ENCODE assay signal across 19 cellular contexts in the genomic region with DNA sequence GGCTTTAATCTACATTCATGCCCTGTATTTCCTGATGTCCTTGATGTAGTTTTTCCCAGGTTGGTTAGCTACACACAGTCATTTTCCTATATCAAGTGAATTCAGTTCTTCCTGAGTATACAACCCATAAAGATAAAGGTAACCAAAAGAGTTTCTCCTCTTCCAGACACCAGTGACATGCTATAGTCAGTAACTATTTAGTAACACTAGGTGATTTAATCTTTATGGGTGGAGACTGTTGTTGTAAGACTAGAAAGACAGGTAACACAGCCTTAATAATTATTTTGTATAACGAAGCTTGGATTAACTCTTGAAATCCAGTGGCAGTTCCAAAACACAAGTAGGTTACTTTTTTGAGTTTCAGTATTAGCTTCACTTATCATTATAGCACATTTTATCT. TPM values are rescaled to one million over a fixed set of nuclear protein-coding genes. Genes with fewer than 3 reads are reported as not detected.
DNase-seq lines count a peak whose midpoint lies in the region; ATAC-seq, FAIRE-seq and TF ChIP-seq lines count a peak whose summit lies in the region.
"Had no signal": no experiment of that assay in that cellular context is flagged by ENCODE, and none has a peak within 500 bp of the region (broad histone marks: within the 10 kb centered on the region; RNA-seq: fewer than 3 reads in every experiment).

No MANE protein-coding gene starts in this region.

- H3K4me1 ChIP-seq in suprapubic skin (peaks cover 28% of the 10 kb centered on the region), body of pancreas (no peaks in the 10 kb centered on the region)

- WGBS in suprapubic skin, result 49% methylated on average over 1 of the region's 1 CpG
- WGBS in body of pancreas, 2 donors, result 21 to 52% methylated on average over 1 of the region's 1 CpG

- H3K27ac ChIP-seq in suprapubic skin (peak overlapping the region; percentile 81), body of pancreas (no peak overlapping the region)
- H3K27ac ChIP-seq: BLaER1, KMS-11 had no signal

- no peak for ATAC-seq in body of pancreas
- ATAC-seq: Panc1 had no signal

- no peak for TF ChIP-seq EP300 in suprapubic skin (IDR thresholded peaks at IDR 0.05)

- peaks cover 20% of the 10 kb centered on the region for H3K36me3 Mint-ChIP-seq in mesothelial cell of epicardium

- DNase-seq in SIG-M5 treated with dmso at 0.1 percent for 504 hours (lab: John Stamatoyannopoulos, UW; ENCODE audit: unreplicated experiment) (peak; percentile 35), SIG-M5 (lab: John Stamatoyannopoulos, UW) (no peak), bronchial epithelial cell (ENCODE audit: low read depth) (peak; percentile 66), mesothelial cell of epicardium (ENCODE audit: low spot score in 2 of 2, unreplicated experiment in 2 of 2) (no peak), suprapubic skin (ENCODE audit: low spot score in 2 of 2) (no peak), NCI-H69 (lab: John Stamatoyannopoulos, UW) (no peak), body of pancreas (no peak), NCI-H187 treated with DMSO at 0.1 percent for 48 hours (lab: John Stamatoyannopoulos, UW) (no peak)
- DNase-seq: 8988T; CD8-positive, alpha-beta memory T cell; GOT3; MV-4-11; NCI-H1436; NCI-H2081; NCI-H524; SHP77 had no signal

- peaks cover 7% of the 10 kb centered on the region for H3K4me1 Mint-ChIP-seq in mesothelial cell of epicardium

- no peaks in the 10 kb centered on the region for H3K27me3 Mint-ChIP-seq in mesothelial cell of epicardium (ENCODE audit: low read depth)
- H3K27me3 Mint-ChIP-seq: CD8-positive, alpha-beta memory T cell had no signal

- TF ChIP-seq POLR2A in suprapubic skin (IDR thresholded peaks at IDR 0.05) (no peak), body of pancreas (IDR thresholded peaks at IDR 0.05) (no peak)

- no peak for FAIRE-seq in bronchial epithelial cell (lab: Jason Lieb, UNC)

- no peak overlapping the region for H3K4me3 Mint-ChIP-seq in mesothelial cell of epicardium
- H3K4me3 Mint-ChIP-seq: CD8-positive, alpha-beta memory T cell had no signal

- no peak overlapping the region for H3K4me3 ChIP-seq in bronchial epithelial cell (ENCODE audit: low read depth, low read length)
- H3K4me3 ChIP-seq in suprapubic skin, result no peak overlapping the region
- H3K4me3 ChIP-seq in body of pancreas, result no peak overlapping the region
- H3K4me3 ChIP-seq: BLaER1 had no signal

- H3K27ac Mint-ChIP-seq in mesothelial cell of epicardium, result peak overlapping the region; percentile 81
- H3K27ac Mint-ChIP-seq: CD8-positive, alpha-beta memory T cell had no signal

- intact Hi-C loops in body of pancreas (cut with DNase I), result no loop called here

- no peak for TF ChIP-seq CTCF in bronchial epithelial cell (IDR thresholded peaks at IDR 0.05; ENCODE audit: insufficient read depth, low read length, severe bottlenecking)
- no peak for TF ChIP-seq CTCF in mesothelial cell of epicardium (IDR thresholded peaks at IDR 0.05; ENCODE audit: unreplicated experiment)
- TF ChIP-seq CTCF in suprapubic skin (IDR thresholded peaks at IDR 0.05), result no peak
- TF ChIP-seq CTCF in body of pancreas (IDR thresholded peaks at IDR 0.05), result no peak

- H3K27me3 ChIP-seq in bronchial epithelial cell (ENCODE audit: control insufficient read depth, insufficient read depth, low read length), result no peaks in the 10 kb centered on the region
- H3K27me3 ChIP-seq in suprapubic skin, result no peaks in the 10 kb centered on the region
- H3K27me3 ChIP-seq in body of pancreas, result no peaks in the 10 kb centered on the region
- H3K27me3 ChIP-seq: BLaER1 had no signal

- H3K9me3 ChIP-seq in suprapubic skin (no peaks in the 10 kb centered on the region), body of pancreas (no peaks in the 10 kb centered on the region)
- H3K9me3 ChIP-seq: BLaER1 had no signal

- H3K36me3 ChIP-seq in bronchial epithelial cell (ENCODE audit: control insufficient read depth, insufficient read depth, low read length), result peaks cover 6% of the 10 kb centered on the region
- peaks cover 33% of the 10 kb centered on the region for H3K36me3 ChIP-seq in suprapubic skin
- H3K36me3 ChIP-seq in body of pancreas (replicated peaks in 1 of 2; ENCODE audit: insufficient read depth in 1 of 2, low read depth in 2 of 2), result peaks cover 0 to 13% of the 10 kb centered on the region in 2 donors

- H3K9me3 Mint-ChIP-seq in mesothelial cell of epicardium, result no peaks in the 10 kb centered on the region
- H3K9me3 Mint-ChIP-seq: CD8-positive, alpha-beta memory T cell had no signal

RNA-seq across cellular contexts. Expression of gene MCUR1, which starts 17.6 kb away (rescaled TPM):
- total RNA-seq in bronchial epithelial cell (10.0 and 15.1 TPM in 2 replicates), mesothelial cell of epicardium (18.1 to 21.7 TPM (median 19.8 TPM) in 3 replicates), suprapubic skin (10 to 100 TPM; 20.8 to 30.7 (median 27.8) TPM), body of pancreas (10 to 100 TPM; 10.4 to 20.8 TPM)

Comparison
In these comparisons a context has a peak if more than half of its experiments do, and no peak if none do; other contexts are left out.
1. DNase-seq: peak in SIG-M5 treated with dmso at 0.1 percent for 504 hours (single experiment) and bronchial epithelial cell (single experiment); none in SIG-M5 (single experiment), mesothelial cell of epicardium (0 of 2), suprapubic skin (0 of 2), NCI-H69 (single experiment), body of pancreas (0 of 4) and NCI-H187 treated with DMSO at 0.1 percent for 48 hours (single experiment).